In genomic region chr3:71378509-71378908, GRCh38 we compare ENCODE assay signal across 24 cellular contexts.
"Had no signal": no experiment of that assay in that cellular context is flagged by ENCODE, and none has a peak within 500 bp of the region (broad histone marks: within the 10 kb centered on the region; RNA-seq: fewer than 3 reads in every experiment).

No MANE protein-coding gene starts in this region.

- H3K27ac ChIP-seq: breast epithelium, colonic mucosa, dorsolateral prefrontal cortex, esophagus muscularis mucosa, gastrocnemius medialis, right lobe of liver, transverse colon, uterus had no signal

- DNase-seq: activated CD4-positive, alpha-beta T cell treated with anti-CD3 and anti-CD28 coated beads for 4 hours; activated CD4-positive, alpha-beta T cell treated with anti-CD3 and anti-CD28 coated beads, Interleukin-2, amount 50 U/mL, for 48 hours; activated gamma-delta T cell; amniotic stem cell; colonic mucosa; dorsolateral prefrontal cortex; effector memory CD8-positive, alpha-beta T cell; gastrocnemius medialis; hypothalamus; nucleus accumbens; right lobe of liver; small intestine; stimulated activated CD4-positive, alpha-beta T cell treated with anti-CD3 and anti-CD28 coated beads, Interleukin-2, amount 100 ng/mL, for 24 hours; T-helper 1 cell; T-helper 9 cell; transverse colon; uterus had no signal

- H3K9me3 Mint-ChIP-seq: activated naive CD4-positive, alpha-beta T cell treated with anti-CD3 and anti-CD28 coated beads, Interleukin-2, amount 50 U/mL, for 72 hours; activated T-helper 1 cell treated with anti-CD3 and anti-CD28 coated beads, Interleukin-12 subunit alpha, Interleukin-12 subunit beta, Interleukin-2, Interleukin-4 antibody, amounts not matched to agents 30 ng/mL and 10 ng/mL and 1 ng/mL, durations not matched to agents 14 hours and 24 hours and 36 hours; central memory CD8-positive, alpha-beta T cell; effector memory CD8-positive, alpha-beta T cell; stimulated activated effector memory CD8-positive, alpha-beta T cell treated with anti-CD3 and anti-CD28 coated beads, Interleukin-12 subunit alpha, Interleukin-12 subunit beta, amount 100 ng/mL, for 72 hours had no signal

- H3K27ac Mint-ChIP-seq: activated T-helper 1 cell treated with anti-CD3 and anti-CD28 coated beads, Interleukin-12 subunit alpha, Interleukin-12 subunit beta, Interleukin-2, Interleukin-4 antibody, amounts not matched to agents 30 ng/mL and 10 ng/mL and 1 ng/mL, durations not matched to agents 14 hours and 24 hours and 36 hours; effector memory CD8-positive, alpha-beta T cell; stimulated activated effector memory CD8-positive, alpha-beta T cell treated with anti-CD3 and anti-CD28 coated beads, Interleukin-12 subunit alpha, Interleukin-12 subunit beta, amount 100 ng/mL, for 72 hours had no signal

- H3K4me3 Mint-ChIP-seq: activated T-helper 1 cell treated with anti-CD3 and anti-CD28 coated beads, Interleukin-12 subunit alpha, Interleukin-12 subunit beta, Interleukin-2, Interleukin-4 antibody, amounts not matched to agents 30 ng/mL and 10 ng/mL and 1 ng/mL, durations not matched to agents 14 hours and 24 hours and 36 hours; central memory CD8-positive, alpha-beta T cell; effector memory CD8-positive, alpha-beta T cell; stimulated activated effector memory CD8-positive, alpha-beta T cell treated with anti-CD3 and anti-CD28 coated beads, Interleukin-12 subunit alpha, Interleukin-12 subunit beta, amount 100 ng/mL, for 72 hours had no signal

- H3K27me3 Mint-ChIP-seq: central memory CD8-positive, alpha-beta T cell; effector memory CD8-positive, alpha-beta T cell had no signal

- ATAC-seq: activated naive CD4-positive, alpha-beta T cell treated with anti-CD3 and anti-CD28 coated beads, Interleukin-2, amount 50 U/mL, for 72 hours; effector memory CD8-positive, alpha-beta T cell; gastrocnemius medialis; stimulated activated effector memory CD8-positive, alpha-beta T cell treated with anti-CD3 and anti-CD28 coated beads, Interleukin-12 subunit alpha, Interleukin-12 subunit beta, amount 100 ng/mL, for 72 hours had no signal

- FAIRE-seq: endothelial cell of umbilical vein, small intestine had no signal
